Comparison of ENCODE assay signal across 14 cellular contexts in the genomic region with DNA sequence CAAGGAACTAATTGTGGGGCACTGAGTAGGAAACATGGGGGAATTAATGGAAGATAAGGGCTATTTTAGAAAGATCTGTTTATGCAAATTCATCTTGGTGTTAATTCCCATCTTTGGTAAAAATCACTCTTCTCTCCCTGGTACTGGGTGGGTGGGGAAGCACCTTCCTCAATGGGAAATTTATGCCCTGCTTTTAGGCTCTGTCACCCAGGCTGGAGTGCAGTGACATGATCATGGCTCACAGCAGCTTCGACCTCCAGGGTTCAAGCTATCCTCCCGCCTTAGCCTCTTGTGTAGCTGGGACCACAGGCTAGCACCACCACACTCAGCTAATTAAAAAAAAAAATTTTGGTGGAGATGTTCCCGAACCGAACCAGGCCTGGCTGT. TPM values are rescaled to one million over a fixed set of nuclear protein-coding genes. Genes with fewer than 3 reads are reported as not detected.
DNase-seq lines count a peak whose midpoint lies in the region; ATAC-seq and TF ChIP-seq lines count a peak whose summit lies in the region.
"Had no signal": no experiment of that assay in that cellular context is flagged by ENCODE, and none has a peak within 500 bp of the region (broad histone marks: within the 10 kb centered on the region; RNA-seq: fewer than 3 reads in every experiment).

No MANE protein-coding gene starts in this region.

- TF ChIP-seq EP300 in tibial nerve (IDR thresholded peaks at IDR 0.05), result no peak

- H3K4me3 ChIP-seq in CD4-positive, CD25-positive, alpha-beta regulatory T cell (ENCODE audit: low read depth, low read length), result peak overlapping the region; percentile 77
- no peak overlapping the region for H3K4me3 ChIP-seq in tibial nerve
- H3K4me3 ChIP-seq: adrenal gland had no signal

- H3K4me1 Mint-ChIP-seq in CD4-positive, CD25-positive, alpha-beta regulatory T cell, result peaks cover 25 to 59% (median 42%) of the 10 kb centered on the region in 4 donors
- H3K4me1 Mint-ChIP-seq in activated CD4-positive, alpha-beta T cell treated with anti-CD3 and anti-CD28 coated beads, Interleukin-2, amount 10 ng/mL, durations not matched to agents 7 days and 5 days, result peaks cover 35% of the 10 kb centered on the region
- peaks cover 5% of the 10 kb centered on the region for H3K4me1 Mint-ChIP-seq in mesothelial cell of epicardium

- H3K9me3 Mint-ChIP-seq in CD4-positive, CD25-positive, alpha-beta regulatory T cell, result peaks cover 0 to 5% (median 0%) of the 10 kb centered on the region in 7 donors
- H3K9me3 Mint-ChIP-seq in activated CD4-positive, alpha-beta T cell treated with anti-CD3 and anti-CD28 coated beads, Interleukin-2, amount 10 ng/mL, durations not matched to agents 7 days and 5 days, result peaks cover 31% of the 10 kb centered on the region
- peaks cover 24% of the 10 kb centered on the region for H3K9me3 Mint-ChIP-seq in mesothelial cell of epicardium

- POLR2A ChIA-PET in activated CD4-positive, alpha-beta T cell treated with anti-CD3 and anti-CD28 coated beads, Interleukin-2, amount 10 ng/mL, durations not matched to agents 7 days and 5 days (lab: Charles Lee), result interaction anchor here (0.6 kb wide), 1 partner anchor 125 kb away, joined by 4 read pairs; no protein-coding TSS in a partner anchor

- TF ChIP-seq CTCF in mesothelial cell of epicardium (IDR thresholded peaks at IDR 0.05; ENCODE audit: unreplicated experiment), result no peak
- no peak for TF ChIP-seq CTCF in tibial nerve (IDR thresholded peaks at IDR 0.05)

- H3K4me3 Mint-ChIP-seq in CD4-positive, CD25-positive, alpha-beta regulatory T cell, result peak overlapping the region; percentile 70 to 98 (median 92)
- peak overlapping the region; percentile 76 for H3K4me3 Mint-ChIP-seq in activated CD4-positive, alpha-beta T cell treated with anti-CD3 and anti-CD28 coated beads, Interleukin-2, amount 10 ng/mL, durations not matched to agents 7 days and 5 days
- no peak overlapping the region for H3K4me3 Mint-ChIP-seq in mesothelial cell of epicardium

- peaks cover 22% of the 10 kb centered on the region for H3K4me1 ChIP-seq in CD4-positive, CD25-positive, alpha-beta regulatory T cell (ENCODE audit: control insufficient read depth, insufficient read depth, low read length, poor library complexity, severe bottlenecking)
- H3K4me1 ChIP-seq in tibial nerve, result no peaks in the 10 kb centered on the region
- H3K4me1 ChIP-seq: adrenal gland, BE2C had no signal

- no peaks in the 10 kb centered on the region for H3K36me3 ChIP-seq in CD4-positive, CD25-positive, alpha-beta regulatory T cell (ENCODE audit: control insufficient read depth, insufficient read depth, low read length)
- H3K36me3 ChIP-seq in tibial nerve, result no peaks in the 10 kb centered on the region
- H3K36me3 ChIP-seq: adrenal gland, BE2C had no signal

- peak overlapping the region; percentile 70 for H3K27ac ChIP-seq in CD4-positive, CD25-positive, alpha-beta regulatory T cell (ENCODE audit: insufficient read depth, low read length, poor library complexity, severe bottlenecking)
- no peak overlapping the region for H3K27ac ChIP-seq in tibial nerve
- H3K27ac ChIP-seq: adrenal gland had no signal

- no peaks in the 10 kb centered on the region for H3K27me3 Mint-ChIP-seq in CD4-positive, CD25-positive, alpha-beta regulatory T cell
- H3K27me3 Mint-ChIP-seq in activated CD4-positive, alpha-beta T cell treated with anti-CD3 and anti-CD28 coated beads, Interleukin-2, amount 10 ng/mL, durations not matched to agents 7 days and 5 days, result no peaks in the 10 kb centered on the region
- H3K27me3 Mint-ChIP-seq in mesothelial cell of epicardium (ENCODE audit: low read depth), result no peaks in the 10 kb centered on the region

- no peaks in the 10 kb centered on the region for H3K27me3 ChIP-seq in CD4-positive, CD25-positive, alpha-beta regulatory T cell (ENCODE audit: control insufficient read depth, insufficient read depth, low read length)
- no peaks in the 10 kb centered on the region for H3K27me3 ChIP-seq in tibial nerve
- H3K27me3 ChIP-seq: adrenal gland had no signal

- H3K27ac Mint-ChIP-seq in CD4-positive, CD25-positive, alpha-beta regulatory T cell, result peak overlapping the region; percentile 97 to 100 (median 98)
- peak overlapping the region; percentile 97 for H3K27ac Mint-ChIP-seq in activated CD4-positive, alpha-beta T cell treated with anti-CD3 and anti-CD28 coated beads, Interleukin-2, amount 10 ng/mL, durations not matched to agents 7 days and 5 days
- peak overlapping the region; percentile 78 for H3K27ac Mint-ChIP-seq in mesothelial cell of epicardium

- H3K9me3 ChIP-seq in CD4-positive, CD25-positive, alpha-beta regulatory T cell (ENCODE audit: control insufficient read depth in 2 of 2, low read length in 2 of 2), result no peaks in the 10 kb centered on the region
- peaks cover 0 to 7% (median 0%) of the 10 kb centered on the region in 4 donors for H3K9me3 ChIP-seq in tibial nerve
- H3K9me3 ChIP-seq: adrenal gland, BE2C had no signal

- no peak for TF ChIP-seq POLR2A in tibial nerve (IDR thresholded peaks at IDR 0.05)

- DNase-seq in CD4-positive, CD25-positive, alpha-beta regulatory T cell, result peak in 1 of 3 donors; percentile 30
- DNase-seq in activated CD4-positive, alpha-beta T cell treated with anti-CD3 and anti-CD28 coated beads, Interleukin-2, amount 10 ng/mL, durations not matched to agents 7 days and 5 days, result no peak
- DNase-seq in mesothelial cell of epicardium (ENCODE audit: low spot score in 2 of 2, unreplicated experiment in 2 of 2), result no peak
- DNase-seq in tibial nerve (ENCODE audit: low spot score in 2 of 2), result no peak
- DNase-seq in NCI-H510A treated with DMSO at 0.1 percent for 48 hours (lab: John Stamatoyannopoulos, UW), result no peak
- DNase-seq in superior temporal gyrus (ENCODE audit: extremely low spot score), result no peak
- DNase-seq in mucosa of gallbladder (ENCODE audit: low spot score), result no peak
- DNase-seq: adrenal gland, BE2C, dermis blood vessel endothelial cell, mammary epithelial cell, NCI-H510A, occipital lobe had no signal

- ATAC-seq in CD4-positive, CD25-positive, alpha-beta regulatory T cell (ENCODE audit: low read depth in 2 of 2), result no peak
- peak; percentile 29 for ATAC-seq in GM21447 (IDR thresholded peaks at IDR 0.05; ENCODE audit: unreplicated experiment)

- CTCF ChIA-PET in activated CD4-positive, alpha-beta T cell treated with anti-CD3 and anti-CD28 coated beads, Interleukin-2, amount 10 ng/mL, durations not matched to agents 7 days and 5 days (lab: Charles Lee), result interaction anchor here (1.0 to 1.6 kb wide), 3 partner anchors 12 to 63 kb away, joined by 3 to 4 read pairs (median 3); no protein-coding TSS in a partner anchor

- WGBS in tibial nerve, 2 donors, result 77 to 93% methylated on average over 4 of the region's 4 CpGs

- H3K36me3 Mint-ChIP-seq in CD4-positive, CD25-positive, alpha-beta regulatory T cell, result no peaks in the 10 kb centered on the region
- H3K36me3 Mint-ChIP-seq in activated CD4-positive, alpha-beta T cell treated with anti-CD3 and anti-CD28 coated beads, Interleukin-2, amount 10 ng/mL, durations not matched to agents 7 days and 5 days (ENCODE audit: low read depth), result peaks cover 30% of the 10 kb centered on the region
- H3K36me3 Mint-ChIP-seq in mesothelial cell of epicardium, result peaks cover 7% of the 10 kb centered on the region

RNA-seq across cellular contexts. Expression of a gene that starts 30.1 kb away (rescaled TPM):
- 282 TPM for total RNA-seq in CD4-positive, CD25-positive, alpha-beta regulatory T cell
- polyA plus RNA-seq in CD4-positive, CD25-positive, alpha-beta regulatory T cell, result 100 to 1,000 TPM; 151 to 203 (median 172) TPM
- 100 to 1,000 TPM; 137 to 183 TPM for total RNA-seq in activated CD4-positive, alpha-beta T cell treated with anti-CD3 and anti-CD28 coated beads, Interleukin-2, amount 10 ng/mL, durations not matched to agents 7 days and 5 days
- total RNA-seq in mesothelial cell of epicardium (61.9 to 68.4 TPM (median 65.3 TPM) in 3 replicates), tibial nerve (10 to 100 TPM; 39.6 to 51.1 (median 46.2) TPM), mucosa of gallbladder (66.1 TPM)
